In the genomic region with DNA sequence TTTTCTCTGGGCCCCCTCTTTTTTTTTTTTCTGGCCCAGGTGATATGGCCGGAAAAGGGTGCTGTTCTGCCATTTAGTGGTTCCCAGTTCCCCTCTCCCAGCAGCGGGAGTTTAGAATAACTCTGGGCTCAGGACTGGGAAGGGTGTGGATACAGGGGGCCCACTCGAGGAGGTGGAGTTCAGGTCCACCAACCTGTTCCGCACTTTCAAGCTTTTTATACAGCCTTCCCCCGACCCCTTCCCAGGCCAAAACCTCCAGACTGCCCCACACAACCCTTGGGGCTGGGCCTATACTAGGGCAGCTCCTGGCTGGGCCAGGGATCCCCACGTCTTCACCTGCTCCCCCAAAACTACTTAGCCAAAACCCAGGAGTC, we compare ENCODE assay signal across 8 cellular contexts. TPM values are rescaled to one million over a fixed set of nuclear protein-coding genes. Genes with fewer than 3 reads are reported as not detected.
A peak's percentile ranks its signal among the peaks of the same experiment; 100 is the strongest.
DNase-seq lines count a peak whose midpoint lies in the region; ATAC-seq and TF ChIP-seq lines count a peak whose summit lies in the region.

No MANE protein-coding gene starts in this region.

- H3K27ac Mint-ChIP-seq in natural killer cell (no peak overlapping the region), CD14-positive monocyte (no peak overlapping the region)

- no peak for TF ChIP-seq POLR2A in NB4 (IDR thresholded peaks at IDR 0.05; ENCODE audit: extremely low read depth, insufficient read length)

- H3K36me3 Mint-ChIP-seq in natural killer cell = no peaks in the 10 kb centered on the region
- no peaks in the 10 kb centered on the region for H3K36me3 Mint-ChIP-seq in CD14-positive monocyte

- no peak for ATAC-seq in natural killer cell
- no peak for ATAC-seq in HG03469 (IDR thresholded peaks at IDR 0.05; ENCODE audit: unreplicated experiment)

- H3K36me3 ChIP-seq in BJ (ENCODE audit: control insufficient read depth, insufficient read depth, low read length) (no peaks in the 10 kb centered on the region), duodenal mucosa (ENCODE audit: control insufficient read depth in 1 of 2, insufficient read depth in 2 of 2, low read length in 2 of 2) (no peaks in the 10 kb centered on the region)

- H3K4me1 Mint-ChIP-seq in natural killer cell (peaks cover 7 to 21% of the 10 kb centered on the region in 2 donors), CD14-positive monocyte (peaks cover 5% of the 10 kb centered on the region)

- intact Hi-C loops in natural killer cell (cut with micrococcal nuclease) (no loop called here), CD14-positive monocyte (cut with micrococcal nuclease) (no loop called here)

- DNase-seq in BJ (ENCODE audit: low read depth) (no peak), NB4 (ENCODE audit: low read depth) (no peak), natural killer cell (no peak), CD14-positive monocyte (ENCODE audit: low spot score) (no peak), MV-4-11 (lab: John Stamatoyannopoulos, UW) (no peak)
- DNase-seq in stimulated activated CD4-positive, alpha-beta T cell treated with anti-CD3 and anti-CD28 coated beads, Interleukin-15, amount 100 ng/mL, for 24 hours = no peak

- H3K9me3 ChIP-seq in duodenal mucosa (ENCODE audit: control insufficient read depth in 1 of 2, low read length in 2 of 2) = no peaks in the 10 kb centered on the region

- H3K27ac ChIP-seq in duodenal mucosa (ENCODE audit: low read depth, low read length) = no peak overlapping the region

- H3K4me3 ChIP-seq in BJ (ENCODE audit: low read depth, low read length) (peak overlapping the region; percentile 58), NB4 (ENCODE audit: low read depth, low read length) (peak overlapping the region; percentile 71), duodenal mucosa (ENCODE audit: low read depth in 1 of 2, low read length in 2 of 2) (peak overlapping the region; percentile 80 to 82)

- POLR2A ChIA-PET in BJ (lab: Charles Lee) = no interaction called here

- H3K4me1 ChIP-seq in duodenal mucosa (ENCODE audit: control insufficient read depth in 1 of 2, insufficient read depth in 2 of 2, low read length in 2 of 2) = peaks cover 9 to 26% of the 10 kb centered on the region in 2 donors

- TF ChIP-seq CTCF in BJ (IDR thresholded peaks at IDR 0.05; ENCODE audit: insufficient read depth, low read depth, low read length) (no peak), NB4 (IDR thresholded peaks at IDR 0.05; ENCODE audit: low read depth, low read length) (no peak), natural killer cell (IDR thresholded peaks at IDR 0.05) (no peak), CD14-positive monocyte (IDR thresholded peaks at IDR 0.05) (no peak)

- H3K27me3 ChIP-seq in BJ (ENCODE audit: control insufficient read depth, insufficient read depth, low read length) (no peaks in the 10 kb centered on the region), duodenal mucosa (ENCODE audit: control insufficient read depth in 1 of 2, insufficient read depth in 2 of 2, low read length in 2 of 2) (peaks cover 6 to 12% of the 10 kb centered on the region in 2 donors)

- H3K27me3 Mint-ChIP-seq in natural killer cell (ENCODE audit: low read depth in 2 of 2) (peaks cover 22 to 26% of the 10 kb centered on the region in 2 donors), CD14-positive monocyte (ENCODE audit: low read depth in 3 of 3) (peaks cover 51 to 78% (median 59%) of the 10 kb centered on the region in 3 donors)

- CTCF ChIA-PET in BJ (lab: Yijun Ruan, JAX) = interaction anchor here (0.8 to 8.1 kb wide), 16 partner anchors 9 to 156 kb away, joined by 3 to 124 read pairs (median 10); a partner anchor contains a TSS

- H3K9ac ChIP-seq in duodenal mucosa (ENCODE audit: low read depth in 1 of 2, low read length in 2 of 2) = peak overlapping the region; percentile 60 to 69

- H3K9me3 Mint-ChIP-seq in natural killer cell (no peaks in the 10 kb centered on the region), CD14-positive monocyte (peaks cover 0 to 3% (median 2%) of the 10 kb centered on the region in 7 donors)

- H3K4me3 Mint-ChIP-seq in natural killer cell = peak overlapping the region; percentile 72
- peak overlapping the region in 1 of 2 donors; percentile 41 for H3K4me3 Mint-ChIP-seq in CD14-positive monocyte

RNA-seq across cellular contexts. Expression of a gene that starts 0.4 kb away (rescaled TPM):
- 3.2 and 4.3 TPM in 2 replicates for polyA plus RNA-seq in BJ (2011; rRNA removed)
- 2.5 and 3.6 TPM in 2 replicates for polyA minus RNA-seq in BJ (2011; rRNA and poly(A)+ RNA removed)
- total RNA-seq in natural killer cell = 1 to 10 TPM in 1 of 3 donors, under 1 TPM in 2; 0.16 to 1.1 (median 0.54) TPM
- polyA plus RNA-seq in CD14-positive monocyte = not detected

RNA-seq across cellular contexts. Expression of a gene that starts 25.1 kb away (rescaled TPM):
- 2.3 and 3.3 TPM in 2 replicates for polyA plus RNA-seq in BJ (2011; rRNA removed)
- polyA minus RNA-seq in BJ (2011; rRNA and poly(A)+ RNA removed) = 0.85 and 0.93 TPM in 2 replicates
- 10 to 100 TPM; 14.5 to 41.5 (median 19.9) TPM for total RNA-seq in natural killer cell
- under 1 TPM; 0.33 to 0.48 TPM for polyA plus RNA-seq in CD14-positive monocyte
